11 cellular contexts compared by ENCODE assay signal in genomic region chr1:85494957-85495266, GRCh38. TPM values are rescaled to one million over a fixed set of nuclear protein-coding genes. Genes with fewer than 3 reads are reported as not detected.
A peak's percentile ranks its signal among the peaks of the same experiment; 100 is the strongest.
DNase-seq lines count a peak whose midpoint lies in the region; ATAC-seq and TF ChIP-seq lines count a peak whose summit lies in the region.
"Had no signal": no experiment of that assay in that cellular context is flagged by ENCODE, and none has a peak within 500 bp of the region (broad histone marks: within the 10 kb centered on the region; RNA-seq: fewer than 3 reads in every experiment).

No MANE protein-coding gene starts in this region.

- no peak overlapping the region for H3K4me3 ChIP-seq in cardiac muscle cell
- no peak overlapping the region for H3K4me3 ChIP-seq in heart right ventricle

- peak; percentile 39 for TF ChIP-seq CTCF in cardiac muscle cell (IDR thresholded peaks at IDR 0.05; ENCODE audit: low read depth, low read length)
- peak; percentile 71 for TF ChIP-seq CTCF in VCaP (conservative IDR thresholded peaks at IDR 0.05)
- TF ChIP-seq CTCF in heart right ventricle (IDR thresholded peaks at IDR 0.05), result peak in 7 of 9 donors; percentile 18 to 54 (median 47)
- peak; percentile 25 for TF ChIP-seq CTCF in type B pancreatic cell (conservative IDR thresholded peaks at IDR 0.05)

- H3K27me3 ChIP-seq in cardiac muscle cell (no peaks in the 10 kb centered on the region), heart right ventricle (no peaks in the 10 kb centered on the region)

- H3K36me3 Mint-ChIP-seq in type B pancreatic cell, result no peaks in the 10 kb centered on the region
- no peaks in the 10 kb centered on the region for H3K36me3 Mint-ChIP-seq in activated T-cell treated with anti-CD3 and anti-CD28 coated beads, Interleukin-2, amount 50 U/mL, for 72 hours (ENCODE audit: insufficient read depth in 2 of 2)
- H3K36me3 Mint-ChIP-seq in activated CD4-positive, alpha-beta T cell treated with anti-CD3 and anti-CD28 coated beads, Interleukin-2, amount 10 ng/mL, durations not matched to agents 7 days and 5 days (ENCODE audit: low read depth), result no peaks in the 10 kb centered on the region
- H3K36me3 Mint-ChIP-seq: CD14-positive monocyte had no signal

- CTCF ChIA-PET in activated CD4-positive, alpha-beta T cell treated with anti-CD3 and anti-CD28 coated beads, Interleukin-2, amount 10 ng/mL, durations not matched to agents 7 days and 5 days (lab: Charles Lee), result no interaction called here

- no peaks in the 10 kb centered on the region for H3K9me3 ChIP-seq in cardiac muscle cell (ENCODE audit: low read depth)
- no peaks in the 10 kb centered on the region for H3K9me3 ChIP-seq in heart right ventricle

- H3K27ac Mint-ChIP-seq in type B pancreatic cell, result no peak overlapping the region
- H3K27ac Mint-ChIP-seq in activated T-cell treated with anti-CD3 and anti-CD28 coated beads, Interleukin-2, amount 50 U/mL, for 72 hours, result no peak overlapping the region
- H3K27ac Mint-ChIP-seq in activated CD4-positive, alpha-beta T cell treated with anti-CD3 and anti-CD28 coated beads, Interleukin-2, amount 10 ng/mL, durations not matched to agents 7 days and 5 days, result no peak overlapping the region
- H3K27ac Mint-ChIP-seq: CD14-positive monocyte, T-helper 17 cell had no signal

- POLR2A ChIA-PET in activated CD4-positive, alpha-beta T cell treated with anti-CD3 and anti-CD28 coated beads, Interleukin-2, amount 10 ng/mL, durations not matched to agents 7 days and 5 days (lab: Charles Lee), result no interaction called here

- H3K27ac ChIP-seq in cardiac muscle cell (no peak overlapping the region), VCaP (no peak overlapping the region), heart right ventricle (no peak overlapping the region)

- DNase-seq in cardiac muscle cell (ENCODE audit: low read depth in 1 of 2, low spot score in 1 of 2) (peak; percentile 38 to 54), cardiac septum (ENCODE audit: low spot score) (no peak), heart right ventricle (peak in 1 of 2 donors; percentile 7), type B pancreatic cell (ENCODE audit: extremely low spot score, unreplicated experiment) (no peak)
- no peak for DNase-seq in activated T-cell treated with anti-CD3 and anti-CD28 coated beads, Interleukin-2, amount 50 U/mL, for 72 hours
- no peak for DNase-seq in activated CD4-positive, alpha-beta T cell treated with anti-CD3 and anti-CD28 coated beads, Interleukin-2, amount 10 ng/mL, durations not matched to agents 7 days and 5 days
- DNase-seq: activated effector memory CD4-positive, alpha-beta T cell treated with Interleukin-2 at 50 U/mL for 16 hours; T-helper 17 cell had no signal

- intact Hi-C loops in cardiac septum (cut with DNase I), result loop anchor here (2.0 kb wide), 1 partner anchor 86 kb away; the partner anchor contains the start of gene CCN1
- intact Hi-C loops in heart right ventricle (cut with DNase I), result loop anchor here in 4 of 10 donors (5.0 to 10.0 kb wide), 4 partner anchors 80 to 532 kb away; partner anchors contain the start of gene CCN1 (in 1 of the 4)

- H3K4me1 Mint-ChIP-seq in type B pancreatic cell (ENCODE audit: unreplicated experiment), result peaks cover 5% of the 10 kb centered on the region
- no peaks in the 10 kb centered on the region for H3K4me1 Mint-ChIP-seq in activated T-cell treated with anti-CD3 and anti-CD28 coated beads, Interleukin-2, amount 50 U/mL, for 72 hours (ENCODE audit: low read depth)
- H3K4me1 Mint-ChIP-seq in activated CD4-positive, alpha-beta T cell treated with anti-CD3 and anti-CD28 coated beads, Interleukin-2, amount 10 ng/mL, durations not matched to agents 7 days and 5 days, result no peaks in the 10 kb centered on the region

- H3K36me3 ChIP-seq in cardiac muscle cell (no peaks in the 10 kb centered on the region), heart right ventricle (no peaks in the 10 kb centered on the region)

- ATAC-seq in heart right ventricle (peak in 2 of 8 donors; percentile 53 to 55), GM18868 (IDR thresholded peaks at IDR 0.05; ENCODE audit: unreplicated experiment) (no peak)
- ATAC-seq in activated T-cell treated with anti-CD3 and anti-CD28 coated beads, Interleukin-2, amount 50 U/mL, for 72 hours (replicated peaks in 1 of 2), result no peak
- ATAC-seq: T-helper 17 cell had no signal

- 54 to 58% methylated on average over 2 of the region's 2 CpGs for WGBS in heart right ventricle, 2 donors

- no peaks in the 10 kb centered on the region for H3K9me3 Mint-ChIP-seq in type B pancreatic cell
- no peaks in the 10 kb centered on the region for H3K9me3 Mint-ChIP-seq in activated T-cell treated with anti-CD3 and anti-CD28 coated beads, Interleukin-2, amount 50 U/mL, for 72 hours
- H3K9me3 Mint-ChIP-seq in activated CD4-positive, alpha-beta T cell treated with anti-CD3 and anti-CD28 coated beads, Interleukin-2, amount 10 ng/mL, durations not matched to agents 7 days and 5 days, result no peaks in the 10 kb centered on the region

- H3K4me1 ChIP-seq in cardiac muscle cell (ENCODE audit: low read depth) (peaks cover 6% of the 10 kb centered on the region), heart right ventricle (no peaks in the 10 kb centered on the region)

- H3K4me3 Mint-ChIP-seq in type B pancreatic cell, result no peak overlapping the region
- no peak overlapping the region for H3K4me3 Mint-ChIP-seq in activated T-cell treated with anti-CD3 and anti-CD28 coated beads, Interleukin-2, amount 50 U/mL, for 72 hours
- no peak overlapping the region for H3K4me3 Mint-ChIP-seq in activated CD4-positive, alpha-beta T cell treated with anti-CD3 and anti-CD28 coated beads, Interleukin-2, amount 10 ng/mL, durations not matched to agents 7 days and 5 days
- H3K4me3 Mint-ChIP-seq: CD14-positive monocyte, T-helper 17 cell had no signal

- no peaks in the 10 kb centered on the region for H3K27me3 Mint-ChIP-seq in type B pancreatic cell
- H3K27me3 Mint-ChIP-seq in activated T-cell treated with anti-CD3 and anti-CD28 coated beads, Interleukin-2, amount 50 U/mL, for 72 hours (ENCODE audit: low read depth), result peaks cover 8% of the 10 kb centered on the region
- H3K27me3 Mint-ChIP-seq in activated CD4-positive, alpha-beta T cell treated with anti-CD3 and anti-CD28 coated beads, Interleukin-2, amount 10 ng/mL, durations not matched to agents 7 days and 5 days, result peaks cover 2% of the 10 kb centered on the region

RNA-seq across cellular contexts. Expression of gene DDAH1, which starts 30.0 kb away (rescaled TPM):
- total RNA-seq in cardiac muscle cell, result 14.0 and 15.5 TPM in 2 replicates
- polyA plus RNA-seq in cardiac muscle cell, result 8.3 and 9.1 TPM in 2 replicates
- 58.1 TPM for total RNA-seq in cardiac septum
- 10 to 100 TPM in 7 of 10 donors, 1 to 10 TPM in 3; 5.4 to 29.0 (median 19.0) TPM for total RNA-seq in heart right ventricle
- polyA plus RNA-seq in heart right ventricle, result 10 to 100 TPM in 1 of 2 donors, 1 to 10 TPM in 1; 2.7 to 11.0 TPM
- 27.7 and 28.6 TPM in 2 replicates for total RNA-seq in type B pancreatic cell (ENCODE audit: low replicate concordance)
- total RNA-seq in activated T-cell treated with anti-CD3 and anti-CD28 coated beads, Interleukin-2, amount 50 U/mL, for 72 hours, result under 1 TPM; 0.09 to 0.38 TPM
- not detected for total RNA-seq in activated CD4-positive, alpha-beta T cell treated with anti-CD3 and anti-CD28 coated beads, Interleukin-2, amount 10 ng/mL, durations not matched to agents 7 days and 5 days
- total RNA-seq: T-helper 17 cell had no signal
- polyA plus RNA-seq: CD14-positive monocyte had no signal

Comparison
In these comparisons a context has a peak if more than half of its experiments do, and no peak if none do; other contexts are left out.
1. DNase-seq: peak in cardiac muscle cell (2 of 2); none in cardiac septum (single experiment), type B pancreatic cell (single experiment), activated T-cell treated with anti-CD3 and anti-CD28 coated beads, Interleukin-2, amount 50 U/mL, for 72 hours (0 of 2) and activated CD4-positive, alpha-beta T cell treated with anti-CD3 and anti-CD28 coated beads, Interleukin-2, amount 10 ng/mL, durations not matched to agents 7 days and 5 days (single experiment).
2. RNA of gene DDAH1, which starts 30.0 kb away (total RNA-seq): 58.1 TPM in cardiac septum (single experiment), 27.7 to 28.6 TPM in type B pancreatic cell, 5.4 to 29.0 TPM in heart right ventricle and 14.0 to 15.5 TPM in cardiac muscle cell; 0.09 to 0.38 TPM in activated T-cell treated with anti-CD3 and anti-CD28 coated beads, Interleukin-2, amount 50 U/mL, for 72 hours and not detected in activated CD4-positive, alpha-beta T cell treated with anti-CD3 and anti-CD28 coated beads, Interleukin-2, amount 10 ng/mL, durations not matched to agents 7 days and 5 days; every median in the first group is over 4 times any median in the second.
3. Peak in every context shown above with its lines, with median percentiles within 50 percentile points of each other: CTCF ChIP-seq.